ENCODE assay signal across 21 cellular contexts in genomic region chr9:85971731-85972130, GRCh38.
"Had no signal": no experiment of that assay in that cellular context is flagged by ENCODE, and none has a peak within 500 bp of the region (broad histone marks: within the 10 kb centered on the region; RNA-seq: fewer than 3 reads in every experiment).

No MANE protein-coding gene starts in this region.

- H3K36me3 ChIP-seq: prostate gland had no signal

- H3K4me1 Mint-ChIP-seq: WTC11 had no signal

- H3K9me3 Mint-ChIP-seq: endodermal cell, type B pancreatic cell, WTC11 had no signal

- H3K4me3 ChIP-seq: cardiac muscle cell, lung, prostate gland, skin epidermis, stomach had no signal

- H3K27ac ChIP-seq: cardiac muscle cell, epithelial cell of prostate, foreskin keratinocyte, prostate gland, skin epidermis, stomach had no signal

- H3K4me3 Mint-ChIP-seq: activated CD4-positive, alpha-beta T cell treated with anti-CD3 and anti-CD28 coated beads for 36 hours; activated naive CD8-positive, alpha-beta T cell; endodermal cell; type B pancreatic cell; WTC11 had no signal

- H3K27ac Mint-ChIP-seq: activated CD4-positive, alpha-beta T cell treated with anti-CD3 and anti-CD28 coated beads for 36 hours; activated naive CD8-positive, alpha-beta T cell; endodermal cell; type B pancreatic cell; WTC11 had no signal

- H3K9me3 ChIP-seq: prostate gland, stomach had no signal

- H3K4me1 ChIP-seq: foreskin keratinocyte, prostate gland, stomach had no signal

- FAIRE-seq: colon had no signal

- H3K27me3 ChIP-seq: cardiac muscle cell, foreskin keratinocyte, stomach had no signal

- H3K27me3 Mint-ChIP-seq: activated CD4-positive, alpha-beta T cell treated with anti-CD3 and anti-CD28 coated beads for 36 hours; activated naive CD8-positive, alpha-beta T cell; type B pancreatic cell had no signal

- DNase-seq: activated CD4-positive, alpha-beta T cell treated with anti-CD3 and anti-CD28 coated beads for 36 hours; activated CD4-positive, alpha-beta T cell treated with anti-CD3 and anti-CD28 coated beads, Interleukin-2, amount 50 U/mL, for 48 hours; amniotic stem cell; endodermal cell; foreskin keratinocyte; glutamatergic neuron; hippocampal formation; islet precursor cell; right cardiac atrium; stimulated activated CD4-positive, alpha-beta T cell treated with anti-CD3 and anti-CD28 coated beads, Interleukin-4, amount 100 ng/mL, for 1 hour; stomach; T-helper 2 cell had no signal
